Comparison of ENCODE assay signal across 8 cellular contexts in genomic region chr2:112259509-112260294, GRCh38. TPM values are rescaled to one million over a fixed set of nuclear protein-coding genes. Genes with fewer than 3 reads are reported as not detected.
DNase-seq lines count a peak whose midpoint lies in the region; ATAC-seq and TF ChIP-seq lines count a peak whose summit lies in the region.

No MANE protein-coding gene starts in this region.

- H3K9ac ChIP-seq in DND-41 (ENCODE audit: low read depth, low read length), result no peak overlapping the region

- H3K79me2 ChIP-seq in DND-41 (ENCODE audit: insufficient read depth, low read length), result peaks cover 1% of the 10 kb centered on the region; the same call in 1 of the 2 replicates

- peak overlapping the region; percentile 32; the same call in 1 of the 2 replicates for H3K4me2 ChIP-seq in DND-41 (ENCODE audit: insufficient read depth, low read length)

- no peaks in the 10 kb centered on the region for H3K36me3 ChIP-seq in DND-41 (ENCODE audit: insufficient read depth, low read length)
- no peaks in the 10 kb centered on the region for H3K36me3 ChIP-seq in kidney epithelial cell (ENCODE audit: control insufficient read depth, insufficient read depth, low read length)

- peak; percentile 90 for TF ChIP-seq CTCF in DND-41 (IDR thresholded peaks at IDR 0.05; ENCODE audit: borderline replicate concordance, extremely low read depth, low read length, poor library complexity, severe bottlenecking)
- peak; percentile 99 for TF ChIP-seq CTCF in kidney epithelial cell (IDR thresholded peaks at IDR 0.05; ENCODE audit: insufficient read depth, low read length, poor library complexity, severe bottlenecking)

- H3K27me3 ChIP-seq in DND-41 (ENCODE audit: insufficient read depth, low read length, poor library complexity), result no peaks in the 10 kb centered on the region
- no peaks in the 10 kb centered on the region for H3K27me3 ChIP-seq in kidney epithelial cell (ENCODE audit: control insufficient read depth, insufficient read depth, low read length)

- peak overlapping the region; percentile 87 for H2AFZ ChIP-seq in DND-41 (ENCODE audit: low read depth, low read length)

- H4K20me1 ChIP-seq in DND-41 (ENCODE audit: insufficient read depth, low read length), result no peaks in the 10 kb centered on the region

- peaks cover 8% of the 10 kb centered on the region for H3K9me3 ChIP-seq in DND-41 (ENCODE audit: insufficient read depth, low read length, severe bottlenecking)

- ATAC-seq in DND-41 (ENCODE audit: insufficient read depth, low read depth) (peak; percentile 46), HG02623 (IDR thresholded peaks at IDR 0.05; ENCODE audit: unreplicated experiment) (peak; percentile 40), GM18520 (IDR thresholded peaks at IDR 0.05; ENCODE audit: unreplicated experiment) (no peak)
- peak; percentile 42 for ATAC-seq in activated CD4-positive, CD25-positive, alpha-beta regulatory T cell treated with anti-CD3 and anti-CD28 coated beads, Interleukin-2, amount 50 U/mL, for 24 hours

- peaks cover 15% of the 10 kb centered on the region for H3K4me1 ChIP-seq in DND-41 (ENCODE audit: insufficient read depth, low read length)

- peak; percentile 79 for DNase-seq in DND-41
- peak; percentile 27 for DNase-seq in NCI-H226
- DNase-seq in caudate nucleus (lab: John Stamatoyannopoulos, UW), result peak in 60 of 61 donors; percentile 4 to 81 (median 52)
- peak; percentile 23 for DNase-seq in kidney epithelial cell (ENCODE audit: low read depth)
- DNase-seq in stimulated activated CD4-positive, alpha-beta T cell treated with anti-CD3 and anti-CD28 coated beads, Interleukin-2, amount 100 ng/mL, for 4 hours (ENCODE audit: low read depth), result peak; percentile 72

- H3K27ac ChIP-seq in DND-41 (ENCODE audit: low read length) (no peak overlapping the region), caudate nucleus (ENCODE audit: low read depth, low read length) (no peak overlapping the region)

- H3K4me3 ChIP-seq in DND-41 (ENCODE audit: low read depth in 1 of 2, low read length in 2 of 2) (no peak overlapping the region), kidney epithelial cell (ENCODE audit: low read depth, low read length) (no peak overlapping the region)

RNA-seq across cellular contexts. Expression of gene ZC3H8, which starts 4.9 kb away (rescaled TPM):
- 22.7 and 47.5 TPM in 2 replicates for total RNA-seq in kidney epithelial cell

RNA-seq across cellular contexts. Expression of gene ZC3H6, which starts 15.7 kb away (rescaled TPM):
- 6.6 and 8.4 TPM in 2 replicates for total RNA-seq in kidney epithelial cell

Comparison
In these comparisons a context has a peak if more than half of its experiments do, and no peak if none do; other contexts are left out.
1. DNase-seq: peak in every context shown above with its lines; median percentile 79 in DND-41; 72 in stimulated activated CD4-positive, alpha-beta T cell treated with anti-CD3 and anti-CD28 coated beads, Interleukin-2, amount 100 ng/mL, for 4 hours; 52 in caudate nucleus; 27 in NCI-H226; 23 in kidney epithelial cell.